Comparison of ENCODE assay signal across 20 cellular contexts in the genomic region with DNA sequence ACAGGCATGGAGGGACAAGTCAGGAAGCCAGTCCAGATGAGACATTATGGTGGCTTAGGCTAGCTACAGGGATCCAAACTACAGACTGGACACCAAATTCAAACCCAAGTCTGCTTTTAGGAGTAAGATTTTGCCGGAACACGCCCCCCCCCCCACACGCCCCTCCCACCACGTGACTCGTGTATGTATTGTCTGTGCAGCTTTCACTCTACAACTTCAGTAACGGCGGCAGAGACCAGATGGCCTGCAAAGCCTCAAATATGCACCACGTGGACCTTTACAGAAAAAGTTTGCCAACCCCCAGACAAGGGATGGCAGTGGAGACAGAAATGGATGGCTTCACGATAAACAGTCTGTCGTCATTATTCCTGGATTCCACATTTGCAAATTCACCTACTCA. TPM values are rescaled to one million over a fixed set of nuclear protein-coding genes. Genes with fewer than 3 reads are reported as not detected.
DNase-seq lines count a peak whose midpoint lies in the region; ATAC-seq, FAIRE-seq and TF ChIP-seq lines count a peak whose summit lies in the region.
"Had no signal": no experiment of that assay in that cellular context is flagged by ENCODE, and none has a peak within 500 bp of the region (broad histone marks: within the 10 kb centered on the region; RNA-seq: fewer than 3 reads in every experiment).

No MANE protein-coding gene starts in this region.

- no peak for ATAC-seq in HepG2
- ATAC-seq: activated naive CD4-positive, alpha-beta T cell treated with anti-CD3 and anti-CD28 coated beads, Interleukin-2, amount 50 U/mL, for 72 hours; sciatic nerve; stimulated activated naive CD8-positive, alpha-beta T cell treated with anti-CD3 and anti-CD28 coated beads, Interleukin-15, amount 100 ng/mL, for 72 hours had no signal

- CTCF ChIA-PET in HepG2 (lab: Yijun Ruan, JAX; ENCODE audit: low intra/inter-chr PET ratio, low total read pairs), result no interaction called here

- peaks cover 4% of the 10 kb centered on the region for H3K9me3 Mint-ChIP-seq in osteocyte (ENCODE audit: unreplicated experiment)
- H3K9me3 Mint-ChIP-seq: activated naive CD4-positive, alpha-beta T cell treated with anti-CD3 and anti-CD28 coated beads, Interleukin-2, amount 50 U/mL, for 72 hours; stimulated activated naive CD8-positive, alpha-beta T cell treated with anti-CD3 and anti-CD28 coated beads, Interleukin-15, amount 100 ng/mL, for 72 hours had no signal

- no peak overlapping the region for H3K4me3 Mint-ChIP-seq in osteocyte (ENCODE audit: unreplicated experiment)
- H3K4me3 Mint-ChIP-seq: B cell; stimulated activated naive CD8-positive, alpha-beta T cell treated with anti-CD3 and anti-CD28 coated beads, Interleukin-15, amount 100 ng/mL, for 72 hours had no signal

- H3K27ac ChIP-seq in HepG2 (ENCODE audit: extremely low read length, insufficient read depth, low read length), result no peak overlapping the region
- H3K27ac ChIP-seq in caudate nucleus (ENCODE audit: low read depth, low read length), result no peak overlapping the region
- H3K27ac ChIP-seq: parathyroid adenoma had no signal

- H3K36me3 ChIP-seq in HepG2 (replicated peaks in 1 of 2; ENCODE audit: control insufficient read depth in 1 of 2, insufficient read depth in 2 of 2, low read length in 2 of 2), result peaks cover 1 to 33% of the 10 kb centered on the region in 2 experiments; a peak in 2 of 5 replicates

- H3K4me1 ChIP-seq in HepG2 (ENCODE audit: insufficient read depth, low read length), result peaks cover 55% of the 10 kb centered on the region
- H3K4me1 ChIP-seq: parathyroid adenoma had no signal

- TF ChIP-seq EP300 in HepG2 (IDR thresholded peaks at IDR 0.05; ENCODE audit: low read depth in 2 of 2, low read length in 2 of 2) (no peak), HepG2 (CRISPR knock-in tag; IDR thresholded peaks at IDR 0.05; ENCODE audit: borderline replicate concordance) (no peak)

- intact Hi-C loops in HepG2 (cut with micrococcal nuclease; ENCODE audit: unreplicated experiment), result no loop called here

- peak overlapping the region; percentile 57 for H3K27ac Mint-ChIP-seq in osteocyte (ENCODE audit: unreplicated experiment)
- H3K27ac Mint-ChIP-seq: activated naive CD4-positive, alpha-beta T cell treated with anti-CD3 and anti-CD28 coated beads, Interleukin-2, amount 50 U/mL, for 72 hours; B cell; stimulated activated naive CD8-positive, alpha-beta T cell treated with anti-CD3 and anti-CD28 coated beads, Interleukin-15, amount 100 ng/mL, for 72 hours had no signal

- no peaks in the 10 kb centered on the region for H3K9me3 ChIP-seq in HepG2 (ENCODE audit: low read length)
- H3K9me3 ChIP-seq: mucosa of descending colon had no signal

- FAIRE-seq in HepG2 (lab: Jason Lieb, UNC), result no peak
- FAIRE-seq: D721Med, frontal cortex, GM12891 had no signal

- H3K79me2 ChIP-seq in HepG2 (ENCODE audit: insufficient read depth, low read length), result peaks cover 96% of the 10 kb centered on the region

- TF ChIP-seq RAD21 in HepG2 (CRISPR knock-in tag; IDR thresholded peaks at IDR 0.05), result no peak

- H3K4me2 ChIP-seq in HepG2 (ENCODE audit: low read depth, low read length), result no peak overlapping the region

- H2AFZ ChIP-seq in HepG2 (ENCODE audit: low read length), result no peak overlapping the region
- H2AFZ ChIP-seq: parathyroid adenoma had no signal

- WGBS in HepG2 (ENCODE audit: low lambda C conversion rate), result 95% methylated on average over 10 of the region's 10 CpGs

- in situ Hi-C loops in HepG2 (cut with HindIII; ENCODE audit: extremely low pct_ligation_motif_present, low pct_unique_long_range_greater_than_20kb), result no loop called here

- H3K27me3 ChIP-seq in HepG2 (ENCODE audit: control insufficient read depth in 1 of 2, insufficient read depth in 2 of 2, low read length in 2 of 2), result no peaks in the 10 kb centered on the region

- no TSS peak for BruUV-seq in HepG2 (replicated peaks; lab: Mats Ljungman, UMichigan)

- H3K36me3 Mint-ChIP-seq in osteocyte (ENCODE audit: unreplicated experiment), result peaks cover 16% of the 10 kb centered on the region

- TF ChIP-seq CTCF in fibroblast of villous mesenchyme (IDR thresholded peaks at IDR 0.05; ENCODE audit: insufficient read depth, low read depth, low read length) (no peak), osteocyte (IDR thresholded peaks at IDR 0.05) (no peak), HepG2 (CRISPR knock-in tag; IDR thresholded peaks at IDR 0.05) (no peak)

- DNase-seq in EH (ENCODE audit: low read depth) (peak; percentile 41), RPMI7951 (ENCODE audit: low read depth) (peak; percentile 77), fibroblast of villous mesenchyme (ENCODE audit: low read depth) (peak; percentile 82), osteocyte (ENCODE audit: extremely low spot score, unreplicated experiment) (no peak), Kasumi-1 (lab: John Stamatoyannopoulos, UW) (no peak), HepG2 (ENCODE audit: low spot score) (no peak), caudate nucleus (lab: John Stamatoyannopoulos, UW) (no peak)
- DNase-seq: GF-D8; mucosa of descending colon; NCI-H345; stimulated activated CD4-positive, alpha-beta T cell treated with anti-CD3 and anti-CD28 coated beads, Interleukin-2, amount 100 ng/mL, for 24 hours; stimulated activated naive CD8-positive, alpha-beta T cell treated with anti-CD3 and anti-CD28 coated beads, Interleukin-15, amount 100 ng/mL, for 72 hours had no signal

- H3K27me3 Mint-ChIP-seq in osteocyte (ENCODE audit: unreplicated experiment), result no peaks in the 10 kb centered on the region
- H3K27me3 Mint-ChIP-seq: B cell; stimulated activated naive CD8-positive, alpha-beta T cell treated with anti-CD3 and anti-CD28 coated beads, Interleukin-15, amount 100 ng/mL, for 72 hours had no signal

- H3K4me1 Mint-ChIP-seq in osteocyte (ENCODE audit: unreplicated experiment), result peaks cover 97% of the 10 kb centered on the region

- no peak overlapping the region for H3K9ac ChIP-seq in HepG2 (ENCODE audit: insufficient read depth, low read depth, low read length)
- H3K9ac ChIP-seq: parathyroid adenoma had no signal

- POLR2A ChIA-PET in HepG2 (lab: Yijun Ruan, JAX), result no interaction called here

- peaks cover 54% of the 10 kb centered on the region for H4K20me1 ChIP-seq in HepG2 (ENCODE audit: insufficient read depth, low read length)

- no peak for TF ChIP-seq POLR2A in HepG2 (IDR thresholded peaks at IDR 0.05; ENCODE audit: insufficient read depth in 1 of 2, low read depth in 2 of 2, low read length in 2 of 2)

- H3K4me3 ChIP-seq in fibroblast of villous mesenchyme (ENCODE audit: low read depth, low read length), result no peak overlapping the region
- H3K4me3 ChIP-seq in HepG2 (replicated peaks in 1 of 3; ENCODE audit: insufficient read depth in 1 of 3, low read depth in 2 of 3, low read length in 3 of 3), result no peak overlapping the region
- H3K4me3 ChIP-seq: coronary artery, mucosa of descending colon had no signal

TF ChIP-seq in HepG2, 621 proteins besides CTCF, POLR2A, EP300 and RAD21:
- TF ChIP-seq ZNF883 (CRISPR knock-in tag; IDR thresholded peaks at IDR 0.05; ENCODE audit: not compliant biosample characterization), result no peak
- no peak for TF ChIP-seq JARID2 (CRISPR knock-in tag; IDR thresholded peaks at IDR 0.05; ENCODE audit: insufficient replicate concordance)
- no peak for TF ChIP-seq EHMT2 (IDR thresholded peaks at IDR 0.05; ENCODE audit: borderline replicate concordance, low read depth, low read length)
- no peak for TF ChIP-seq NFYC (CRISPR knock-in tag; IDR thresholded peaks at IDR 0.05)

RNA-seq across cellular contexts. Expression of gene HIPK2, which starts 14.5 kb away (rescaled TPM):
- 7.5 and 8.3 TPM in 2 replicates for total RNA-seq in RPMI7951 (2014; rRNA removed; shearing (Covaris generic))
- total RNA-seq in fibroblast of villous mesenchyme (7.1 and 7.3 TPM in 2 replicates), osteocyte (90.8 and 96.9 TPM in 2 replicates), HepG2 (2016; rRNA removed; fragmentation: Illumina TruSeq; extraction: Trizol) (14.4 and 25.9 TPM in 2 replicates)
- 38.1 and 38.4 TPM in 2 replicates for total RNA-seq in HepG2 (2016; cell fraction: cytosol; rRNA removed; fragmentation: Illumina TruSeq; extraction: Trizol; ENCODE audit: low read depth)
- total RNA-seq in HepG2 (2016; cell fraction: insoluble cytoplasmic fraction; rRNA removed; fragmentation: Illumina TruSeq; extraction: Trizol), result 13.8 and 20.2 TPM in 2 replicates
- total RNA-seq in HepG2 (2016; cell fraction: membrane; rRNA removed; fragmentation: Illumina TruSeq; extraction: Trizol), result 26.7 and 27.9 TPM in 2 replicates
- total RNA-seq in HepG2 (2016; cell fraction: nucleus; rRNA removed; fragmentation: Illumina TruSeq; extraction: Trizol), result 19.7 and 24.5 TPM in 2 replicates
- 17.0 and 20.2 TPM in 2 replicates for polyA plus RNA-seq in HepG2 (2011; rRNA removed)
- polyA plus RNA-seq in HepG2 (2011; cell fraction: cytosol; rRNA removed), result 11.5 and 11.7 TPM in 2 replicates
- polyA plus RNA-seq in HepG2 (2011; cell fraction: nucleus; rRNA removed), result 34.6 and 39.9 TPM in 2 replicates
- 18.0 and 18.2 TPM in 2 replicates for polyA plus RNA-seq in HepG2 (2012)
- 2.4 and 2.9 TPM in 2 replicates for polyA plus RNA-seq in HepG2 (2016; cell fraction: cytosol; fragmentation: Illumina TruSeq; extraction: Trizol; ENCODE audit: low read depth)
- 15.0 and 20.1 TPM in 2 replicates for polyA plus RNA-seq in HepG2 (2016; cell fraction: insoluble cytoplasmic fraction; fragmentation: Illumina TruSeq; extraction: Trizol; ENCODE audit: low read depth)
- polyA plus RNA-seq in HepG2 (2016; cell fraction: membrane; fragmentation: Illumina TruSeq; extraction: Trizol; ENCODE audit: low read depth), result 5.5 and 6.5 TPM in 2 replicates
- 17.7 and 18.3 TPM in 2 replicates for polyA plus RNA-seq in HepG2 (2016; cell fraction: nucleus; fragmentation: Illumina TruSeq; extraction: Trizol; ENCODE audit: insufficient read depth, low read depth)
- 10.5 and 48.8 TPM in 2 replicates for polyA minus RNA-seq in HepG2 (2011; rRNA and poly(A)+ RNA removed; ENCODE audit: low replicate concordance)
- polyA minus RNA-seq in HepG2 (2011; cell fraction: cytosol; rRNA and poly(A)+ RNA removed), result 29.2 and 34.4 TPM in 2 replicates
- 29.6 and 32.6 TPM in 2 replicates for polyA minus RNA-seq in HepG2 (2011; cell fraction: nucleus; rRNA and poly(A)+ RNA removed)

Comparison
In these comparisons a context has a peak if more than half of its experiments do, and no peak if none do; other contexts are left out.
1. DNase-seq: peak in EH (single experiment), RPMI7951 (single experiment) and fibroblast of villous mesenchyme (single experiment); none in osteocyte (single experiment), Kasumi-1 (0 of 2), HepG2 (single experiment) and caudate nucleus (0 of 61).